In genomic region chr17:79931517-79932309, GRCh38 we compare ENCODE assay signal across 1 cellular context.
A peak's percentile ranks its signal among the peaks of the same experiment; 100 is the strongest.
TF ChIP-seq lines count a peak whose summit lies in the region.

No MANE protein-coding gene starts in this region.

TF ChIP-seq in HepG2, 621 proteins besides CTCF, POLR2A, EP300 and RAD21 (continued from another document and continues in another):
- TF ChIP-seq DMTF1 (CRISPR knock-in tag; IDR thresholded peaks at IDR 0.05): no peak
- no peak for TF ChIP-seq ZMAT5 (CRISPR knock-in tag; IDR thresholded peaks at IDR 0.05; ENCODE audit: borderline replicate concordance, low read depth)
- no peak for TF ChIP-seq REST (IDR thresholded peaks at IDR 0.05; ENCODE audit: borderline replicate concordance in 1 of 2, low read depth in 1 of 2, low read length in 2 of 2)
- TF ChIP-seq ZNF790 (CRISPR knock-in tag; IDR thresholded peaks at IDR 0.05; ENCODE audit: borderline replicate concordance): no peak
- peak; percentile 81 for TF ChIP-seq HIVEP1 (CRISPR knock-in tag; IDR thresholded peaks at IDR 0.05)
- peak; percentile 55; the same call in 1 of the 2 replicates for TF ChIP-seq THAP11 (CRISPR knock-in tag; IDR thresholded peaks at IDR 0.05)
- no peak for TF ChIP-seq THAP8 (CRISPR knock-in tag; IDR thresholded peaks at IDR 0.05; ENCODE audit: borderline replicate concordance)
- no peak for TF ChIP-seq ZBTB39 (CRISPR knock-in tag; IDR thresholded peaks at IDR 0.05)
- TF ChIP-seq ZNF124 (CRISPR knock-in tag; IDR thresholded peaks at IDR 0.05): no peak; the same call in 1 of the 2 replicates
- no peak; the same call in 1 of the 2 replicates for TF ChIP-seq ATF2 (CRISPR knock-in tag; IDR thresholded peaks at IDR 0.05)
- TF ChIP-seq ZNF333 (CRISPR knock-in tag; IDR thresholded peaks at IDR 0.05; ENCODE audit: borderline replicate concordance): no peak
- no peak for TF ChIP-seq ZNF496 (CRISPR knock-in tag; IDR thresholded peaks at IDR 0.05; ENCODE audit: insufficient replicate concordance)
- peak; percentile 33; the same call in 1 of the 2 replicates for TF ChIP-seq YEATS4 (CRISPR knock-in tag; IDR thresholded peaks at IDR 0.05; ENCODE audit: borderline replicate concordance)
- no peak for TF ChIP-seq SNRNP70 (IDR thresholded peaks at IDR 0.05; ENCODE audit: low read depth, low read length)
- no peak for TF ChIP-seq ZNF552 (CRISPR knock-in tag; IDR thresholded peaks at IDR 0.05; ENCODE audit: borderline replicate concordance)
- TF ChIP-seq JUN (CRISPR knock-in tag; IDR thresholded peaks at IDR 0.05): 0 out of 2 replicates have a peak, but pooled peaks have one; percentile 33
- TF ChIP-seq ZNF280B (CRISPR knock-in tag; IDR thresholded peaks at IDR 0.05; ENCODE audit: borderline replicate concordance): peak; percentile 13; the same call in 1 of the 2 replicates
- TF ChIP-seq MTF2 (CRISPR knock-in tag; IDR thresholded peaks at IDR 0.05; ENCODE audit: borderline replicate concordance): no peak
- TF ChIP-seq YY1 (IDR thresholded peaks at IDR 0.05; ENCODE audit: insufficient read depth, insufficient replicate concordance, low read depth, low read length): no peak
- TF ChIP-seq BATF2 (CRISPR knock-in tag; IDR thresholded peaks at IDR 0.05): no peak
- no peak for TF ChIP-seq LRRFIP1 (CRISPR knock-in tag; conservative IDR thresholded peaks at IDR 0.05)
- no peak for TF ChIP-seq E2F5 (CRISPR knock-in tag; conservative IDR thresholded peaks at IDR 0.05)
- TF ChIP-seq ZFY (CRISPR knock-in tag; IDR thresholded peaks at IDR 0.05): 0 out of 2 replicates have a peak, but pooled peaks have one; percentile 24
- TF ChIP-seq ZNF160 (CRISPR knock-in tag; IDR thresholded peaks at IDR 0.05): no peak
- TF ChIP-seq MAZ (IDR thresholded peaks at IDR 0.05; ENCODE audit: borderline replicate concordance, low read depth, low read length): no peak
- TF ChIP-seq MAZ (CRISPR knock-in tag; IDR thresholded peaks at IDR 0.05; ENCODE audit: low read depth): no peak
- TF ChIP-seq ZBTB1 (CRISPR knock-in tag; IDR thresholded peaks at IDR 0.05; ENCODE audit: borderline replicate concordance): no peak
- TF ChIP-seq TRIM22 (IDR thresholded peaks at IDR 0.05): no peak
- no peak for TF ChIP-seq HES4 (CRISPR knock-in tag; IDR thresholded peaks at IDR 0.05; ENCODE audit: borderline replicate concordance)
- no peak for TF ChIP-seq ZNF24 (IDR thresholded peaks at IDR 0.05)
- TF ChIP-seq ASH2L (IDR thresholded peaks at IDR 0.05; ENCODE audit: insufficient read length, low read depth, low read length): no peak
- no peak for TF ChIP-seq FOXM1 (CRISPR knock-in tag; IDR thresholded peaks at IDR 0.05)
- TF ChIP-seq ZNF816 (CRISPR knock-in tag; IDR thresholded peaks at IDR 0.05; ENCODE audit: borderline replicate concordance): no peak
- no peak for TF ChIP-seq ATAD3A (CRISPR knock-in tag; IDR thresholded peaks at IDR 0.05)
- no peak for TF ChIP-seq CHD2 (IDR thresholded peaks at IDR 0.05; ENCODE audit: low read depth, low read length)
- peak; percentile 46 for TF ChIP-seq JARID2 (CRISPR knock-in tag; IDR thresholded peaks at IDR 0.05; ENCODE audit: insufficient replicate concordance)
- no peak for TF ChIP-seq ZNF574 (CRISPR knock-in tag; IDR thresholded peaks at IDR 0.05)
- TF ChIP-seq ZNF446 (CRISPR knock-in tag; IDR thresholded peaks at IDR 0.05): no peak
- TF ChIP-seq ZNF329 (CRISPR knock-in tag; IDR thresholded peaks at IDR 0.05; ENCODE audit: low read depth): no peak
